ENCODE assay signal across 20 cellular contexts in the genomic region with DNA sequence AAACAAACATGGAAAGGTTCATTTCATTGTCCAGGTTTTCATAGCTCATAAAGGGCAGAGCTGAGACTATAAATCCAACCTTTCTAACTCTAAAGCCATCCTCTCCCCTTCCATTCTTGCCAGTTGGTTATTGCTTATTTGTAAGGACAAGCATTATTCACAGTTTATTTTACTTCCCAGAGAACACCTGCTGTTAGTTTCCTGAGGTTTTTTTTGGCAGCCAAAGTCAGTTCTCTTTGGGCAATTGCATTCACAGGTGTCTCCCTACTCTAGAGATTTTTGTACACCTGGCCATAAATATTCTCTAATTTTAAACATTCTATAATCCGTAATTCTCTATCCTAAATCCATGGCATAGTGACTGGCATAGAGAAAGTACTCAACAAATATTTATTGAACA.
DNase-seq lines count a peak whose midpoint lies in the region; ATAC-seq lines count a peak whose summit lies in the region.
"Had no signal": no experiment of that assay in that cellular context is flagged by ENCODE, and none has a peak within 500 bp of the region (broad histone marks: within the 10 kb centered on the region; RNA-seq: fewer than 3 reads in every experiment).

No MANE protein-coding gene starts in this region.

- no peak overlapping the region for H2BK5ac ChIP-seq in mesenchymal stem cell (ENCODE audit: low read depth, low read length, poor library complexity, severe bottlenecking)

- H2AK5ac ChIP-seq in mesenchymal stem cell (ENCODE audit: low read length, severe bottlenecking), result no peak overlapping the region

- H3K27me3 ChIP-seq in mesenchymal stem cell (ENCODE audit: control insufficient read depth in 1 of 2, insufficient read depth in 1 of 2, low read length in 2 of 2), result no peaks in the 10 kb centered on the region
- H3K27me3 ChIP-seq in right cardiac atrium (ENCODE audit: control insufficient read depth, insufficient read depth), result no peaks in the 10 kb centered on the region
- H3K27me3 ChIP-seq: BLaER1 treated with 17β-estradiol and CSF1 and Interleukin-3, amounts not matched to agents 10 nM and 100 nM; MG63 had no signal

- no peak overlapping the region for H2BK120ac ChIP-seq in mesenchymal stem cell (ENCODE audit: low read depth, low read length)

- ATAC-seq in right cardiac atrium, result no peak
- ATAC-seq: A549 had no signal

- no peaks in the 10 kb centered on the region for H3K9me3 ChIP-seq in mesenchymal stem cell (ENCODE audit: control insufficient read depth, low read length)
- H3K9me3 ChIP-seq in right cardiac atrium (ENCODE audit: control insufficient read depth, low read length), result no peaks in the 10 kb centered on the region
- H3K9me3 ChIP-seq: A549; BLaER1 treated with 17β-estradiol and CSF1 and Interleukin-3, amounts not matched to agents 10 nM and 100 nM; MG63 had no signal

- no peak overlapping the region for H3K23ac ChIP-seq in mesenchymal stem cell (ENCODE audit: low read length in 2 of 2)

- no CpG with 5 or more reads among the region's 1 CpG for WGBS in mesenchymal stem cell
- WGBS in right cardiac atrium, result 81% methylated on average over 1 of the region's 1 CpG

- H3K14ac ChIP-seq in mesenchymal stem cell (ENCODE audit: low read length in 2 of 2), result no peak overlapping the region

- no peak overlapping the region for H4K8ac ChIP-seq in mesenchymal stem cell (ENCODE audit: low read length)

- no peak overlapping the region for H3K4ac ChIP-seq in mesenchymal stem cell (ENCODE audit: low read depth in 1 of 2, low read length in 2 of 2)

- DNase-seq in NCI-H2107 treated with DMSO at 0.1 percent for 48 hours (lab: John Stamatoyannopoulos, UW; ENCODE audit: unreplicated experiment) (peak; percentile 80), NCI-H2107 (lab: John Stamatoyannopoulos, UW) (no peak), NCI-H1105 (lab: John Stamatoyannopoulos, UW) (peak; percentile 69), NCI-H345 (lab: John Stamatoyannopoulos, UW) (peak; percentile 80), cerebellar cortex (ENCODE audit: low spot score) (peak; percentile 83), mesenchymal stem cell (no peak), GDM1 (lab: John Stamatoyannopoulos, UW) (no peak), right cardiac atrium (no peak)
- DNase-seq: DND-41, GF-D8, GM23248, HCEC 1CT, IMR-90, Karpas-422, MG63, NCI-H146, NCI-H226, PC-9 had no signal

- no peak overlapping the region for H3K18ac ChIP-seq in mesenchymal stem cell (ENCODE audit: low read depth in 1 of 2, low read length in 2 of 2)

- H3K4me1 ChIP-seq in mesenchymal stem cell (ENCODE audit: control insufficient read depth, insufficient read depth, low read depth, low read length) (no peaks in the 10 kb centered on the region), right cardiac atrium (ENCODE audit: control insufficient read depth, insufficient read depth, low read length) (no peaks in the 10 kb centered on the region)
- H3K4me1 ChIP-seq: A549; BLaER1 treated with 17β-estradiol and CSF1 and Interleukin-3, amounts not matched to agents 10 nM and 100 nM had no signal

- H3K4me2 ChIP-seq in mesenchymal stem cell (ENCODE audit: low read length, poor library complexity, severe bottlenecking), result no peak overlapping the region
- H3K4me2 ChIP-seq: A549; BLaER1 treated with 17β-estradiol and CSF1 and Interleukin-3, amounts not matched to agents 10 nM and 100 nM; PC-9 had no signal

- no peak overlapping the region for H2BK12ac ChIP-seq in mesenchymal stem cell (ENCODE audit: low read length in 2 of 2)

- no peak overlapping the region for H2AFZ ChIP-seq in mesenchymal stem cell (ENCODE audit: low read depth, low read length)
- H2AFZ ChIP-seq: GM23248, PC-9 had no signal

- no peak overlapping the region for H4K91ac ChIP-seq in mesenchymal stem cell (ENCODE audit: low read length)

- no peak overlapping the region for H3K4me3 ChIP-seq in mesenchymal stem cell (ENCODE audit: insufficient read depth in 1 of 2, low read depth in 1 of 2, low read length in 2 of 2)
- no peak overlapping the region for H3K4me3 ChIP-seq in right cardiac atrium (ENCODE audit: low read length)
- H3K4me3 ChIP-seq: A549; BLaER1 treated with 17β-estradiol and CSF1 and Interleukin-3, amounts not matched to agents 10 nM and 100 nM; GM23248; MG63; PC-9 had no signal

- intact Hi-C loops in right cardiac atrium (cut with DNase I), result no loop called here

- H3K36me3 ChIP-seq in mesenchymal stem cell (ENCODE audit: control insufficient read depth in 1 of 2, insufficient read depth in 2 of 2, low read depth in 1 of 2, low read length in 2 of 2), result no peaks in the 10 kb centered on the region
- H3K36me3 ChIP-seq: BLaER1 treated with 17β-estradiol and CSF1 and Interleukin-3, amounts not matched to agents 10 nM and 100 nM; MG63 had no signal

- H3K9ac ChIP-seq in mesenchymal stem cell (ENCODE audit: low read length), result no peak overlapping the region
- H3K9ac ChIP-seq: BLaER1 treated with 17β-estradiol and CSF1 and Interleukin-3, amounts not matched to agents 10 nM and 100 nM; GM23248 had no signal

- H3K27ac ChIP-seq in mesenchymal stem cell (ENCODE audit: low read length, poor library complexity, severe bottlenecking), result no peak overlapping the region
- H3K27ac ChIP-seq in right cardiac atrium (ENCODE audit: low read length), result no peak overlapping the region
- H3K27ac ChIP-seq: A549; BLaER1 treated with 17β-estradiol and CSF1 and Interleukin-3, amounts not matched to agents 10 nM and 100 nM; GM23248; PC-9 had no signal

- H3K79me1 ChIP-seq in mesenchymal stem cell (replicated peaks; ENCODE audit: low read length, poor library complexity, severe bottlenecking), result no peaks in the 10 kb centered on the region

- no peak overlapping the region for H2BK15ac ChIP-seq in mesenchymal stem cell (ENCODE audit: low read depth, poor library complexity, severe bottlenecking)

Comparison
In these comparisons a context has a peak if more than half of its experiments do, and no peak if none do; other contexts are left out.
1. DNase-seq: peak in NCI-H2107 treated with DMSO at 0.1 percent for 48 hours (single experiment), NCI-H1105 (single experiment), NCI-H345 (single experiment) and cerebellar cortex (single experiment); none in NCI-H2107 (single experiment), mesenchymal stem cell (single experiment), GDM1 (single experiment) and right cardiac atrium (0 of 3).